In genomic region chr4:148694702-148695101, GRCh38 we compare ENCODE assay signal across 24 cellular contexts.
DNase-seq lines count a peak whose midpoint lies in the region; ATAC-seq and TF ChIP-seq lines count a peak whose summit lies in the region.
"Had no signal": no experiment of that assay in that cellular context is flagged by ENCODE, and none has a peak within 500 bp of the region (broad histone marks: within the 10 kb centered on the region; RNA-seq: fewer than 3 reads in every experiment).

No MANE protein-coding gene starts in this region.

- TF ChIP-seq EP300 in transverse colon (IDR thresholded peaks at IDR 0.05; ENCODE audit: low read depth), result no peak

- no peaks in the 10 kb centered on the region for H3K9me3 ChIP-seq in colonic mucosa
- no peaks in the 10 kb centered on the region for H3K9me3 ChIP-seq in mucosa of descending colon
- H3K9me3 ChIP-seq in transverse colon, result no peaks in the 10 kb centered on the region
- H3K9me3 ChIP-seq: A549, BLaER1 had no signal

- TF ChIP-seq POLR2A in transverse colon (IDR thresholded peaks at IDR 0.05), result no peak

- DNase-seq in LNCaP clone FGC (ENCODE audit: low read depth), result peak; percentile 77
- DNase-seq in colonic mucosa, result peak; percentile 41
- DNase-seq in mucosa of descending colon, result peak in 1 of 3 donors; percentile 44
- DNase-seq in transverse colon, result no peak
- DNase-seq in NCI-H2196 treated with DMSO at 0.1 percent for 48 hours (lab: John Stamatoyannopoulos, UW; ENCODE audit: unreplicated experiment), result no peak
- no peak for DNase-seq in NCI-H510A (lab: John Stamatoyannopoulos, UW)
- DNase-seq: AML-193; C1 segment of cervical spinal cord; CD4-positive, alpha-beta memory T cell; CD4-positive, CD25-positive, alpha-beta regulatory T cell; CD8-positive, alpha-beta memory T cell; COR-L47; DMS 273 treated with DMSO at 0.1 percent for 48 hours; DMS153; DMS53; DMS79; DND-41; EL; GDM1 had no signal

- H3K36me3 ChIP-seq in colonic mucosa (no peaks in the 10 kb centered on the region), mucosa of descending colon (ENCODE audit: low read depth) (no peaks in the 10 kb centered on the region), transverse colon (no peaks in the 10 kb centered on the region)
- H3K36me3 ChIP-seq: BLaER1 had no signal

- in situ Hi-C loops in transverse colon (cut with MboI; ENCODE audit: low pct_ligation_motif_present in 1 of 4, low pct_unique_long_range_greater_than_20kb in 1 of 4, low sequenced_read_pairs in 3 of 4), result loop anchor here in 1 of 4 donors (25.0 kb wide), 1 partner anchor 532 kb away; no protein-coding TSS in a partner anchor

- no peak overlapping the region for H3K4me3 ChIP-seq in LNCaP clone FGC (ENCODE audit: low read depth, low read length)
- H3K4me3 ChIP-seq in colonic mucosa, result no peak overlapping the region
- H3K4me3 ChIP-seq in mucosa of descending colon, result no peak overlapping the region
- no peak overlapping the region for H3K4me3 ChIP-seq in transverse colon
- H3K4me3 ChIP-seq: A549, BLaER1, GM12878 had no signal

- no peaks in the 10 kb centered on the region for H3K27me3 ChIP-seq in colonic mucosa
- H3K27me3 ChIP-seq in transverse colon, result no peaks in the 10 kb centered on the region
- H3K27me3 ChIP-seq: BLaER1 had no signal

- ATAC-seq in mucosa of descending colon (peak; percentile 67), GM21717 (IDR thresholded peaks at IDR 0.05; ENCODE audit: unreplicated experiment) (no peak)
- ATAC-seq: A549, GM12878 had no signal

- intact Hi-C loops in colonic mucosa (cut with DNase I) (no loop called here), mucosa of descending colon (cut with DNase I, micrococcal nuclease) (no loop called here), transverse colon (cut with DNase I; ENCODE audit: low total_unique reads) (no loop called here)

- H3K4me1 ChIP-seq in colonic mucosa (peaks cover 5% of the 10 kb centered on the region), mucosa of descending colon (ENCODE audit: low read depth) (peaks cover 14% of the 10 kb centered on the region), transverse colon (peaks cover 0 to 45% (median 28%) of the 10 kb centered on the region in 4 donors)
- H3K4me1 ChIP-seq: A549, BLaER1 had no signal

- H3K27ac ChIP-seq in colonic mucosa, result peak overlapping the region; percentile 52
- H3K27ac ChIP-seq in transverse colon, result peak overlapping the region; percentile 62 to 74 (median 70)
- H3K27ac ChIP-seq: 22Rv1, A549, BLaER1 had no signal

- 44 to 59% methylated on average over 5 of the region's 5 CpGs for whole genome bisulfite sequencing in transverse colon (ENCODE audit: low coverage in 1 of 2), 2 donors

- H3K9ac ChIP-seq in colonic mucosa (ENCODE audit: low read depth in 2 of 2, low read length in 2 of 2), result peak overlapping the region in 1 of 2 donors; percentile 29
- H3K9ac ChIP-seq: BLaER1 had no signal

- TF ChIP-seq CTCF in LNCaP clone FGC (IDR thresholded peaks at IDR 0.05; ENCODE audit: control insufficient read depth, extremely low read depth, insufficient read depth) (no peak), colonic mucosa (IDR thresholded peaks at IDR 0.05) (no peak), mucosa of descending colon (IDR thresholded peaks at IDR 0.05) (no peak), transverse colon (IDR thresholded peaks at IDR 0.05) (no peak)

Comparison
In these comparisons a context has a peak if more than half of its experiments do, and no peak if none do; other contexts are left out.
1. DNase-seq: peak in LNCaP clone FGC (single experiment) and colonic mucosa (single experiment); none in transverse colon (single experiment), NCI-H2196 treated with DMSO at 0.1 percent for 48 hours (single experiment) and NCI-H510A (single experiment).